Comparison of ENCODE assay signal across 1 cellular context in genomic region chr1:52707927-52708655, GRCh38.
TF ChIP-seq lines count a peak whose summit lies in the region.

No MANE protein-coding gene starts in this region.

TF ChIP-seq in HepG2, 621 proteins besides CTCF, POLR2A, EP300 and RAD21 (continued from another document):
- TF ChIP-seq THRA (CRISPR knock-in tag; IDR thresholded peaks at IDR 0.05; ENCODE audit: borderline replicate concordance) (no peak), PRPF4 (IDR thresholded peaks at IDR 0.05; ENCODE audit: low read depth, low read length, poor library complexity, severe bottlenecking) (no peak), ZNF556 (CRISPR knock-in tag; IDR thresholded peaks at IDR 0.05; ENCODE audit: borderline replicate concordance) (no peak), MAFG (CRISPR knock-in tag; IDR thresholded peaks at IDR 0.05) (no peak), ZBTB14 (CRISPR knock-in tag; IDR thresholded peaks at IDR 0.05) (no peak), MAX (IDR thresholded peaks at IDR 0.05) (no peak), MTF1 (CRISPR knock-in tag; IDR thresholded peaks at IDR 0.05) (no peak)
